Comparison of ENCODE assay signal across 8 cellular contexts in the genomic region with DNA sequence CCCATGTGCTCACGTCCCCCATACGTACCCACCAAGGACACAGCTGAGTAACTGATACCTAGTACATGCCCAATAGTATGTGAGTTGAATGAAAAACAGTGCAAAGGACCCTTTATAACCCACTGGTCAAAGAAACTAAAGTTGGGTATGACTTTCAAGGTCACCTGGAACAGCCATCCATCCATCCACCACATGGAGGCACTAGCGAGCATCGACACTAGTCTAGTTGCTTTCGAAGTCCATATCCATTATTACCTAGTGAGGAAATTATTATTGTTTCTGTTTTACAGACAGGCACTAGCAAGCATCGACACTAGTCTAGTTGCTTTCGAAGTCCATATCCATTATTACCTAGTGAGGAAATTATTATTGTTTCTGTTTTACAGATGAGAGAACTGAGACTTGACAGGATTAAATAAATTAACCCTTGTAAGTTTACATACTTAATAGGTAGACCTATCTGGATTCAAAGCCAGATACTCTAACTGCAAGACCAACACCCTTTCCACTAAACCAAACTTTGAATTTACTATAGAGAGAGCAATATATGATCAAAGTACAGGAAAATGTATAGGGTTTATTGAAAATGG.
DNase-seq lines count a peak whose midpoint lies in the region; ATAC-seq, FAIRE-seq and TF ChIP-seq lines count a peak whose summit lies in the region.

No MANE protein-coding gene starts in this region.

- no peak overlapping the region for H3K4me3 ChIP-seq in CD8-positive, alpha-beta memory T cell (ENCODE audit: low read length)
- H3K4me3 ChIP-seq in fibroblast of mammary gland (ENCODE audit: control insufficient read depth, low read depth, low read length) = no peak overlapping the region
- H3K4me3 ChIP-seq in small intestine (ENCODE audit: low read depth in 1 of 2, low read length in 2 of 2) = no peak overlapping the region

- no peaks in the 10 kb centered on the region for H3K4me1 Mint-ChIP-seq in CD8-positive, alpha-beta memory T cell
- peaks cover 5% of the 10 kb centered on the region for H3K4me1 Mint-ChIP-seq in activated CD4-positive, alpha-beta T cell treated with anti-CD3 and anti-CD28 coated beads, Interleukin-2, amount 10 ng/mL, durations not matched to agents 7 days and 5 days

- H3K4me1 ChIP-seq in CD8-positive, alpha-beta memory T cell (ENCODE audit: insufficient read depth, low read length) = no peaks in the 10 kb centered on the region
- H3K4me1 ChIP-seq in small intestine (ENCODE audit: control insufficient read depth in 2 of 2, insufficient read depth in 1 of 2, low read depth in 1 of 2, low read length in 1 of 2) = no peaks in the 10 kb centered on the region

- 59 to 71% (median 64%) methylated on average over 7 of the region's 7 CpGs for WGBS in small intestine, 3 donors

- ATAC-seq in GM19351 (IDR thresholded peaks at IDR 0.05; ENCODE audit: unreplicated experiment) (peak; percentile 92), HG03521 (IDR thresholded peaks at IDR 0.05; ENCODE audit: unreplicated experiment) (peak; percentile 87)

- DNase-seq in CD8-positive, alpha-beta memory T cell = peak; percentile 7 to 62 (median 15)
- peak; percentile 53 for DNase-seq in activated CD4-positive, alpha-beta T cell treated with anti-CD3 and anti-CD28 coated beads, Interleukin-2, amount 10 ng/mL, durations not matched to agents 7 days and 5 days
- DNase-seq in fibroblast of mammary gland (ENCODE audit: low read depth) (peak; percentile 59), small intestine (peak; percentile 34), DMS153 (lab: John Stamatoyannopoulos, UW) (no peak), DMS79 treated with DMSO at 0.1 percent for 48 hours (lab: John Stamatoyannopoulos, UW) (no peak)

- POLR2A ChIA-PET in CD8-positive, alpha-beta memory T cell (lab: Charles Lee) = no interaction called here
- POLR2A ChIA-PET in activated CD4-positive, alpha-beta T cell treated with anti-CD3 and anti-CD28 coated beads, Interleukin-2, amount 10 ng/mL, durations not matched to agents 7 days and 5 days (lab: Charles Lee) = no interaction called here

- H3K9me3 Mint-ChIP-seq in CD8-positive, alpha-beta memory T cell = peaks cover 0 to under 1% (median 0%) of the 10 kb centered on the region in 5 donors
- H3K9me3 Mint-ChIP-seq in activated CD4-positive, alpha-beta T cell treated with anti-CD3 and anti-CD28 coated beads, Interleukin-2, amount 10 ng/mL, durations not matched to agents 7 days and 5 days = no peaks in the 10 kb centered on the region

- peaks cover 16 to 49% of the 10 kb centered on the region in 2 donors for H3K27me3 Mint-ChIP-seq in CD8-positive, alpha-beta memory T cell
- H3K27me3 Mint-ChIP-seq in activated CD4-positive, alpha-beta T cell treated with anti-CD3 and anti-CD28 coated beads, Interleukin-2, amount 10 ng/mL, durations not matched to agents 7 days and 5 days = peaks cover 9% of the 10 kb centered on the region

- H3K27ac ChIP-seq in CD8-positive, alpha-beta memory T cell (ENCODE audit: low read depth, low read length) = no peak overlapping the region
- no peak overlapping the region for H3K27ac ChIP-seq in small intestine (ENCODE audit: low read depth in 1 of 2, low read length in 1 of 2)

- peak; percentile 81 for TF ChIP-seq CTCF in fibroblast of mammary gland (conservative IDR thresholded peaks at IDR 0.05; ENCODE audit: control insufficient read depth, insufficient read depth, low read depth, low read length)

- H3K27me3 ChIP-seq in CD8-positive, alpha-beta memory T cell (ENCODE audit: insufficient read depth, low read length, poor library complexity, severe bottlenecking) = no peaks in the 10 kb centered on the region
- H3K27me3 ChIP-seq in small intestine (ENCODE audit: control insufficient read depth in 2 of 2, insufficient read depth in 2 of 2, low read length in 2 of 2) = no peaks in the 10 kb centered on the region

- no peaks in the 10 kb centered on the region for H3K9me3 ChIP-seq in CD8-positive, alpha-beta memory T cell (ENCODE audit: low read length)
- no peaks in the 10 kb centered on the region for H3K9me3 ChIP-seq in small intestine (ENCODE audit: control insufficient read depth, low read depth)

- H3K36me3 ChIP-seq in CD8-positive, alpha-beta memory T cell (ENCODE audit: insufficient read depth, low read length) = no peaks in the 10 kb centered on the region
- H3K36me3 ChIP-seq in small intestine (ENCODE audit: control insufficient read depth in 2 of 2, insufficient read depth in 2 of 2, low read length in 2 of 2) = no peaks in the 10 kb centered on the region

- no peak overlapping the region for H3K4me3 Mint-ChIP-seq in CD8-positive, alpha-beta memory T cell
- H3K4me3 Mint-ChIP-seq in activated CD4-positive, alpha-beta T cell treated with anti-CD3 and anti-CD28 coated beads, Interleukin-2, amount 10 ng/mL, durations not matched to agents 7 days and 5 days = no peak overlapping the region

- no peak for FAIRE-seq in small intestine (lab: Jason Lieb, UNC)

- no peak overlapping the region for H3K27ac Mint-ChIP-seq in CD8-positive, alpha-beta memory T cell
- no peak overlapping the region for H3K27ac Mint-ChIP-seq in activated CD4-positive, alpha-beta T cell treated with anti-CD3 and anti-CD28 coated beads, Interleukin-2, amount 10 ng/mL, durations not matched to agents 7 days and 5 days

- CTCF ChIA-PET in CD8-positive, alpha-beta memory T cell (lab: Charles Lee) = interaction anchor here (1.0 to 2.0 kb wide), 3 partner anchors 204 to 211 kb away, joined by 3 to 8 read pairs (median 4); no protein-coding TSS in a partner anchor
- CTCF ChIA-PET in activated CD4-positive, alpha-beta T cell treated with anti-CD3 and anti-CD28 coated beads, Interleukin-2, amount 10 ng/mL, durations not matched to agents 7 days and 5 days (lab: Charles Lee) = no interaction called here

- no peaks in the 10 kb centered on the region for H3K36me3 Mint-ChIP-seq in CD8-positive, alpha-beta memory T cell
- no peaks in the 10 kb centered on the region for H3K36me3 Mint-ChIP-seq in activated CD4-positive, alpha-beta T cell treated with anti-CD3 and anti-CD28 coated beads, Interleukin-2, amount 10 ng/mL, durations not matched to agents 7 days and 5 days (ENCODE audit: low read depth)

Comparison
In these comparisons a context has a peak if more than half of its experiments do, and no peak if none do; other contexts are left out.
1. DNase-seq: peak in CD8-positive, alpha-beta memory T cell (5 of 5), activated CD4-positive, alpha-beta T cell treated with anti-CD3 and anti-CD28 coated beads, Interleukin-2, amount 10 ng/mL, durations not matched to agents 7 days and 5 days (single experiment), fibroblast of mammary gland (single experiment) and small intestine (single experiment); none in DMS153 (single experiment) and DMS79 treated with DMSO at 0.1 percent for 48 hours (single experiment).